In genomic region chr6:36930483-36930882, GRCh38 we compare ENCODE assay signal across 20 cellular contexts. TPM values are rescaled to one million over a fixed set of nuclear protein-coding genes. Genes with fewer than 3 reads are reported as not detected.
DNase-seq lines count a peak whose midpoint lies in the region; ATAC-seq and TF ChIP-seq lines count a peak whose summit lies in the region.
"Had no signal": no experiment of that assay in that cellular context is flagged by ENCODE, and none has a peak within 500 bp of the region (broad histone marks: within the 10 kb centered on the region; RNA-seq: fewer than 3 reads in every experiment).

No MANE protein-coding gene starts in this region.

- H3K4me3 Mint-ChIP-seq in CD4-positive, alpha-beta T cell = no peak overlapping the region
- no peak overlapping the region for H3K4me3 Mint-ChIP-seq in osteocyte (ENCODE audit: unreplicated experiment)

- H3K4me3 ChIP-seq in PC-9 (no peak overlapping the region), heart left ventricle (no peak overlapping the region), ascending aorta (no peak overlapping the region)
- H3K4me3 ChIP-seq: BLaER1 had no signal

- H3K4me1 Mint-ChIP-seq in CD4-positive, alpha-beta T cell (ENCODE audit: low read depth) = no peaks in the 10 kb centered on the region
- peaks cover 83% of the 10 kb centered on the region for H3K4me1 Mint-ChIP-seq in osteocyte (ENCODE audit: unreplicated experiment)

- POLR2A ChIA-PET in CD4-positive, alpha-beta T cell (lab: Charles Lee) = no interaction called here
- POLR2A ChIA-PET in PC-9 (lab: Charles Lee; ENCODE audit: unreplicated experiment) = no interaction called here

- H2AFZ ChIP-seq in PC-9 = no peak overlapping the region

- H3K4me1 ChIP-seq in PC-9 (replicated peaks; ENCODE audit: insufficient read depth) (peaks cover 49% of the 10 kb centered on the region), heart left ventricle (peaks cover 0 to 43% (median 16%) of the 10 kb centered on the region in 12 donors), ascending aorta (peaks cover 0 to 4% of the 10 kb centered on the region in 2 donors)

- no peaks in the 10 kb centered on the region for H3K9me2 ChIP-seq in PC-9 (ENCODE audit: insufficient read depth)
- H3K9me2 ChIP-seq: SK-N-SH had no signal

- no peaks in the 10 kb centered on the region for H3K9me3 Mint-ChIP-seq in CD4-positive, alpha-beta T cell
- H3K9me3 Mint-ChIP-seq in osteocyte (ENCODE audit: unreplicated experiment) = no peaks in the 10 kb centered on the region

- peak overlapping the region; percentile 32; the same call in 1 of the 2 replicates for H3K4me2 ChIP-seq in PC-9
- H3K4me2 ChIP-seq: BLaER1, KMS-11, SK-N-SH had no signal

- H4K20me1 ChIP-seq in PC-9 (ENCODE audit: insufficient read depth) = no peaks in the 10 kb centered on the region
- H4K20me1 ChIP-seq: BLaER1 had no signal

- no TSS peak for BruUV-seq in PC-9 (replicated peaks; lab: Mats Ljungman, UMichigan)

- no peaks in the 10 kb centered on the region for H3K9me3 ChIP-seq in CD4-positive, alpha-beta T cell (ENCODE audit: control insufficient read depth, low read length)
- H3K9me3 ChIP-seq in PC-9 (ENCODE audit: insufficient read depth, low read depth) (no peaks in the 10 kb centered on the region), heart left ventricle (no peaks in the 10 kb centered on the region), ascending aorta (no peaks in the 10 kb centered on the region)
- H3K9me3 ChIP-seq: BLaER1, SK-N-SH had no signal

- CTCF ChIA-PET in CD4-positive, alpha-beta T cell (lab: Charles Lee) = no interaction called here
- CTCF ChIA-PET in PC-9 (lab: Charles Lee) = no interaction called here

- H3K27ac Mint-ChIP-seq in CD4-positive, alpha-beta T cell = peak overlapping the region; percentile 27
- H3K27ac Mint-ChIP-seq in osteocyte (ENCODE audit: unreplicated experiment) = peak overlapping the region; percentile 82

- H3K36me3 Mint-ChIP-seq in CD4-positive, alpha-beta T cell (ENCODE audit: low read depth) = peaks cover 9% of the 10 kb centered on the region
- H3K36me3 Mint-ChIP-seq in osteocyte (ENCODE audit: unreplicated experiment) = peaks cover 2% of the 10 kb centered on the region

- ATAC-seq in CD4-positive, alpha-beta T cell (ENCODE audit: poor library complexity) = no peak
- peak in 3 of 4 donors; percentile 27 to 56 (median 48) for ATAC-seq in heart left ventricle
- ATAC-seq in GM21360 (IDR thresholded peaks at IDR 0.05; ENCODE audit: unreplicated experiment) = no peak
- ATAC-seq: Panc1 had no signal

- no peak overlapping the region for H3K27ac ChIP-seq in CD4-positive, alpha-beta T cell (ENCODE audit: low read depth, low read length)
- no peak overlapping the region for H3K27ac ChIP-seq in PC-9
- H3K27ac ChIP-seq in heart left ventricle = peak overlapping the region in 2 of 12 donors; percentile 50 to 63
- H3K27ac ChIP-seq in ascending aorta = no peak overlapping the region
- H3K27ac ChIP-seq: BLaER1, KMS-11 had no signal

- H3K27me3 ChIP-seq in CD4-positive, alpha-beta T cell (ENCODE audit: control insufficient read depth, insufficient read depth, low read length) = no peaks in the 10 kb centered on the region
- H3K27me3 ChIP-seq in PC-9 (ENCODE audit: insufficient read depth, low read depth) (no peaks in the 10 kb centered on the region), heart left ventricle (no peaks in the 10 kb centered on the region), ascending aorta (no peaks in the 10 kb centered on the region)
- H3K27me3 ChIP-seq: BLaER1 had no signal

- H3K27me3 Mint-ChIP-seq in CD4-positive, alpha-beta T cell = no peaks in the 10 kb centered on the region
- H3K27me3 Mint-ChIP-seq in osteocyte (ENCODE audit: unreplicated experiment) = no peaks in the 10 kb centered on the region

- peaks cover 24% of the 10 kb centered on the region for H3F3A ChIP-seq in PC-9 (ENCODE audit: insufficient read depth, low read depth)

- intact Hi-C loops in CD4-positive, alpha-beta T cell (cut with DNase I, micrococcal nuclease) = no loop called here
- intact Hi-C loops in PC-9 (cut with micrococcal nuclease; ENCODE audit: unreplicated experiment) = no loop called here
- intact Hi-C loops in heart left ventricle (cut with DNase I) = no loop called here
- intact Hi-C loops in ascending aorta (cut with DNase I) = loop anchor here (5.0 kb wide), 1 partner anchor 37 kb away; no protein-coding TSS in a partner anchor

- no peaks in the 10 kb centered on the region for H3K79me2 ChIP-seq in PC-9 (ENCODE audit: low read depth)

- no peak for TF ChIP-seq POLR2A in heart left ventricle (IDR thresholded peaks at IDR 0.05)

- 86 to 91% (median 86%) methylated on average over 4 of the region's 4 CpGs for WGBS in heart left ventricle, 4 donors

- TF ChIP-seq CTCF in CD4-positive, alpha-beta T cell (IDR thresholded peaks at IDR 0.05) = no peak
- TF ChIP-seq CTCF in PC-9 (conservative IDR thresholded peaks at IDR 0.05) (no peak), heart left ventricle (IDR thresholded peaks at IDR 0.05) (no peak), osteocyte (IDR thresholded peaks at IDR 0.05) (no peak), ascending aorta (IDR thresholded peaks at IDR 0.05) (no peak)

- DNase-seq in CD4-positive, alpha-beta T cell = no peak
- no peak for DNase-seq in PC-9
- no peak for DNase-seq in heart left ventricle
- DNase-seq in osteocyte (ENCODE audit: extremely low spot score, unreplicated experiment) = no peak
- DNase-seq in ascending aorta (ENCODE audit: low spot score in 2 of 2) = no peak
- DNase-seq in DMS114 treated with DMSO at 0.1 percent for 48 hours (lab: John Stamatoyannopoulos, UW; ENCODE audit: unreplicated experiment) = no peak
- DNase-seq in germinal center (ENCODE audit: low spot score) = no peak
- DNase-seq: GDM1, NCI-H1048, NCI-H146, NCI-H2081 treated with DMSO at 0.1 percent for 48 hours, NCI-H2227 treated with DMSO at 0.1 percent for 48 hours, NCI-H524, SK-N-SH had no signal

- H3K36me3 ChIP-seq in PC-9 (ENCODE audit: low read depth) (no peaks in the 10 kb centered on the region), heart left ventricle (peaks cover 0 to 7% (median 4%) of the 10 kb centered on the region in 9 donors), ascending aorta (peaks cover 0 to 3% of the 10 kb centered on the region in 2 donors)

RNA-seq across cellular contexts. Expression of gene PI16, which starts 24.1 kb away (rescaled TPM):
- 1 to 10 TPM; 5.2 to 7.8 TPM for total RNA-seq in CD4-positive, alpha-beta T cell
- total RNA-seq in PC-9 (2021) (0.83 and 1.9 TPM in 2 replicates), heart left ventricle (10 to 100 TPM in 7 of 9 donors, 1 to 10 TPM in 2; 7.5 to 36.2 (median 12.1) TPM), osteocyte (not detected in 2 replicates), ascending aorta (33.5 TPM)
- 10 to 100 TPM in 1 of 2 donors, 1 to 10 TPM in 1; 5.7 to 23.5 TPM for polyA plus RNA-seq in heart left ventricle
- total RNA-seq: H4, M059J had no signal

RNA-seq across cellular contexts. Expression of gene C6orf89, which starts 44.7 kb away (rescaled TPM):
- 10 to 100 TPM; 23.7 to 24.0 TPM for total RNA-seq in CD4-positive, alpha-beta T cell
- total RNA-seq in PC-9 (2021) = 28.7 and 40.1 TPM in 2 replicates
- 10 to 100 TPM; 54.2 to 86.2 (median 75.5) TPM for total RNA-seq in heart left ventricle
- 10 to 100 TPM; 34.0 to 55.9 TPM for polyA plus RNA-seq in heart left ventricle
- total RNA-seq in osteocyte = 71.2 and 73.2 TPM in 2 replicates
- total RNA-seq in ascending aorta = 21.6 TPM

RNA-seq across cellular contexts. Expression of gene MTCH1, which starts 55.5 kb away (rescaled TPM):
- 100 to 1,000 TPM; 231 to 239 TPM for total RNA-seq in CD4-positive, alpha-beta T cell
- total RNA-seq in PC-9 (2021) (236 and 241 TPM in 2 replicates), heart left ventricle (100 to 1,000 TPM; 144 to 320 (median 193) TPM), osteocyte (175 and 180 TPM in 2 replicates), ascending aorta (175 TPM)
- polyA plus RNA-seq in heart left ventricle = 100 to 1,000 TPM; 104 to 367 TPM

RNA-seq across cellular contexts. Expression of gene PPIL1, which starts 55.9 kb away (rescaled TPM):
- 1 to 10 TPM; 1.8 to 2.2 TPM for total RNA-seq in CD4-positive, alpha-beta T cell
- total RNA-seq in PC-9 (2021) = 19.0 and 28.4 TPM in 2 replicates
- total RNA-seq in heart left ventricle = 10 to 100 TPM; 30.9 to 61.6 (median 42.6) TPM
- polyA plus RNA-seq in heart left ventricle = 10 to 100 TPM; 42.6 to 69.3 TPM
- 21.0 and 21.4 TPM in 2 replicates for total RNA-seq in osteocyte
- total RNA-seq in ascending aorta = 24.2 TPM

Comparison
In these comparisons a context has a peak if more than half of its experiments do, and no peak if none do; other contexts are left out.
1. ATAC-seq: peak in heart left ventricle (3 of 4); none in CD4-positive, alpha-beta T cell (single experiment) and GM21360 (single experiment).